9 cellular contexts compared by ENCODE assay signal in genomic region chr2:196259507-196260481, GRCh38.
A peak's percentile ranks its signal among the peaks of the same experiment; 100 is the strongest.
DNase-seq lines count a peak whose midpoint lies in the region; ATAC-seq, FAIRE-seq and TF ChIP-seq lines count a peak whose summit lies in the region.
"Had no signal": no experiment of that assay in that cellular context is flagged by ENCODE, and none has a peak within 500 bp of the region (broad histone marks: within the 10 kb centered on the region; RNA-seq: fewer than 3 reads in every experiment).

No MANE protein-coding gene starts in this region.

- 14% methylated on average over 7 of the region's 7 CpGs for WGBS in K562 (ENCODE audit: insufficient coverage, low coverage, missing lambda C conversion rate)
- WGBS in lower leg skin, 2 donors = 78% methylated on average over 7 of the region's 7 CpGs

- TF ChIP-seq POLR2A in K562 (conservative IDR thresholded peaks at IDR 0.05) (no peak), lower leg skin (IDR thresholded peaks at IDR 0.05) (no peak)

- no peaks in the 10 kb centered on the region for H3K9me1 ChIP-seq in K562 (ENCODE audit: control insufficient read depth, insufficient read depth, low read length)

- ATAC-seq in K562 (peak; percentile 80), omental fat pad (ENCODE audit: low FRiP score) (peak; percentile 41), HG02642 (IDR thresholded peaks at IDR 0.05; ENCODE audit: poor library complexity, unreplicated experiment) (no peak)

- POLR2A ChIA-PET in K562 (lab: Yijun Ruan, JAX) = interaction anchor here (0.6 to 1.5 kb wide), 6 partner anchors 8 to 705 kb away, joined by 3 to 7 read pairs (median 4); partner anchors contain the start of gene STK17B

- H3K36me3 ChIP-seq in SK-N-MC (ENCODE audit: insufficient read depth, low read length) = 0 out of 2 replicates have a peak, but pooled peaks cover 3% of the 10 kb centered on the region
- no peaks in the 10 kb centered on the region for H3K36me3 ChIP-seq in K562 (ENCODE audit: control insufficient read depth, insufficient read depth, low read length)

- DNase-seq in GM03348 (ENCODE audit: low spot score) = peak; percentile 28
- DNase-seq in SK-N-MC (ENCODE audit: low read depth, low spot score) = no peak
- DNase-seq in K562 (ENCODE audit: extremely low read depth in 1 of 4, low spot score in 3 of 4) = peak in 3 of 4 experiments; percentile 23 to 79 (median 51)
- DNase-seq in omental fat pad (ENCODE audit: low spot score) = no peak
- no peak for DNase-seq in occipital lobe (lab: John Stamatoyannopoulos, UW)
- DNase-seq in lower leg skin (ENCODE audit: low spot score in 2 of 2) = no peak
- DNase-seq in AG08396 (ENCODE audit: low spot score) = no peak

- peak overlapping the region; percentile 85 for H2AFZ ChIP-seq in K562 (ENCODE audit: low read depth, low read length)

- H3K27ac ChIP-seq in SK-N-MC = 0 out of 2 replicates have a peak overlapping the region, but pooled peaks have one; percentile 26
- peak overlapping the region; percentile 74 for H3K27ac ChIP-seq in K562 (ENCODE audit: extremely low read depth, low read depth, low read length)

- TF ChIP-seq CTCF in K562 (IDR thresholded peaks at IDR 0.05 in 2 of 3, conservative IDR thresholded peaks at IDR 0.05 in 1 of 3; ENCODE audit: insufficient read depth in 2 of 3, low read depth in 1 of 3, low read length in 3 of 3) (no peak), omental fat pad (IDR thresholded peaks at IDR 0.05) (no peak), lower leg skin (IDR thresholded peaks at IDR 0.05) (no peak)

- H3K4me1 ChIP-seq in K562 (replicated peaks in 1 of 2; ENCODE audit: control insufficient read depth in 2 of 2, insufficient read depth in 2 of 2, low read length in 2 of 2) = peaks cover 7 to 27% of the 10 kb centered on the region in 2 experiments; a peak in 4 of 5 replicates

- H3K4me3 ChIP-seq in SK-N-MC (no peak overlapping the region), K562 (peak overlapping the region; percentile 8; the same call in 1 of the 2 replicates), lower leg skin (ENCODE audit: low read depth, poor library complexity, severe bottlenecking) (no peak overlapping the region)

- H4K20me1 ChIP-seq in K562 (replicated peaks; ENCODE audit: control insufficient read depth, insufficient read depth, low read length) = no peaks in the 10 kb centered on the region

- FAIRE-seq in K562 (lab: Jason Lieb, UNC) = peak; percentile 75
- FAIRE-seq: frontal cortex had no signal

- peak overlapping the region; percentile 74 for H3K4me2 ChIP-seq in K562 (ENCODE audit: insufficient read depth, low read length)

- H3K9me3 ChIP-seq in SK-N-MC (ENCODE audit: low read depth, low read length) = no peaks in the 10 kb centered on the region
- no peaks in the 10 kb centered on the region for H3K9me3 ChIP-seq in K562 (replicated peaks; ENCODE audit: control insufficient read depth, insufficient read depth, low read depth, low read length)

- in situ Hi-C loops in K562 (cut with MboI) = no loop called here

- no peaks in the 10 kb centered on the region for H3K79me2 ChIP-seq in K562 (ENCODE audit: control insufficient read depth, insufficient read depth, low read length)

- H3K27me3 ChIP-seq in K562 (ENCODE audit: control insufficient read depth in 2 of 2, insufficient read depth in 2 of 2, low read length in 2 of 2) = no peaks in the 10 kb centered on the region

- intact Hi-C loops in K562 (cut with micrococcal nuclease) (no loop called here), lower leg skin (cut with DNase I; ENCODE audit: low total_unique reads) (no loop called here)

- BruUV-seq in K562 (replicated peaks; lab: Mats Ljungman, UMichigan) = TSS peak; percentile 78

- H3K9ac ChIP-seq in SK-N-MC (ENCODE audit: insufficient read length) (no peak overlapping the region), K562 (ENCODE audit: insufficient read depth in 1 of 2, low read depth in 2 of 2, low read length in 2 of 2) (peak overlapping the region in 1 of 2 experiments; percentile 53; a peak in 2 of 4 replicates)

- no peak for TF ChIP-seq RAD21 in K562 (CRISPR knock-in tag; conservative IDR thresholded peaks at IDR 0.05 in 1 of 2, IDR thresholded peaks at IDR 0.05 in 1 of 2)

- TF ChIP-seq EP300 in K562 (IDR thresholded peaks at IDR 0.05; ENCODE audit: low read length) = peak; percentile 59; the same call in 1 of the 2 replicates

- CTCF ChIA-PET in K562 (lab: Yijun Ruan, JAX; ENCODE audit: low intra/inter-chr PET ratio) = no interaction called here

TF ChIP-seq in K562, 482 proteins besides CTCF, POLR2A, EP300 and RAD21 (continues in another document):
- peak; percentile 66; the same call in 1 of the 2 replicates for TF ChIP-seq SMARCC2 (IDR thresholded peaks at IDR 0.05; ENCODE audit: low read depth)
- TF ChIP-seq, protein P1, sequence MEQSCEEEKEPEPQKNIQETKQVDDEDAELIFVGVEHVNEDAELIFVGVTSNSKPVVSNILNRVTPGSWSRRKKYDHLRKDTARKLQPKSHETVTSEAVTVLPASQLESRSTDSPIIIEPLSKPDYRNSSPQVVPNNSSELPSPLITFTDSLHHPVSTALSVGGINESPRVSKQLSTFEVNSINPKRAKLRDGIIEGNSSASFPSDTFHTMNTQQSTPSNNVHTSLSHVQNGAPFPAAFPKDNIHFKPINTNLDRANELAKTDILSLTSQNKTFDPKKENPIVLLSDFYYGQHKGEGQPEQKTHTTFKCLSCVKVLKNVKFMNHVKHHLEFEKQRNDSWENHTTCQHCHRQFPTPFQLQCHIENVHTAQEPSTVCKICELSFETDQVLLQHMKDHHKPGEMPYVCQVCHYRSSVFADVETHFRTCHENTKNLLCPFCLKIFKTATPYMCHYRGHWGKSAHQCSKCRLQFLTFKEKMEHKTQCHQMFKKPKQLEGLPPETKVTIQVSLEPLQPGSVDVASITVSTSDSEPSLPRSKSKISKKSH (CRISPR knock-in tag; IDR thresholded peaks at IDR 0.05) = no peak
- TF ChIP-seq USF2 (CRISPR knock-in tag; IDR thresholded peaks at IDR 0.05) = peak; percentile 38; the same call in 1 of the 2 replicates
- TF ChIP-seq NR3C1 (CRISPR knock-in tag; IDR thresholded peaks at IDR 0.05) = no peak
- no peak for TF ChIP-seq NCOA4 (IDR thresholded peaks at IDR 0.05; ENCODE audit: partially characterized antibody)
- TF ChIP-seq TGIF2 (CRISPR knock-in tag; IDR thresholded peaks at IDR 0.05) = no peak
- no peak for TF ChIP-seq ZBTB8A (IDR thresholded peaks at IDR 0.05; ENCODE audit: partially characterized antibody)
- TF ChIP-seq PHF21A (IDR thresholded peaks at IDR 0.05; ENCODE audit: borderline replicate concordance, low read depth) = no peak
- 0 out of 2 replicates have a peak, but pooled peaks have one; percentile 39 for TF ChIP-seq MTA3 (IDR thresholded peaks at IDR 0.05; ENCODE audit: borderline replicate concordance)
- no peak for TF ChIP-seq HMGXB4 (CRISPR knock-in tag; IDR thresholded peaks at IDR 0.05)
- TF ChIP-seq DIDO1 (tag; IDR thresholded peaks at IDR 0.05; ENCODE audit: low read depth) = no peak
- no peak for TF ChIP-seq STAG1 (CRISPR knock-in tag; IDR thresholded peaks at IDR 0.05; ENCODE audit: borderline replicate concordance)
- peak; percentile 47; the same call in 1 of the 2 replicates for TF ChIP-seq HDAC2 (IDR thresholded peaks at IDR 0.05)
- TF ChIP-seq PHB (CRISPR knock-in tag; IDR thresholded peaks at IDR 0.05) = no peak
- TF ChIP-seq, protein P2, sequence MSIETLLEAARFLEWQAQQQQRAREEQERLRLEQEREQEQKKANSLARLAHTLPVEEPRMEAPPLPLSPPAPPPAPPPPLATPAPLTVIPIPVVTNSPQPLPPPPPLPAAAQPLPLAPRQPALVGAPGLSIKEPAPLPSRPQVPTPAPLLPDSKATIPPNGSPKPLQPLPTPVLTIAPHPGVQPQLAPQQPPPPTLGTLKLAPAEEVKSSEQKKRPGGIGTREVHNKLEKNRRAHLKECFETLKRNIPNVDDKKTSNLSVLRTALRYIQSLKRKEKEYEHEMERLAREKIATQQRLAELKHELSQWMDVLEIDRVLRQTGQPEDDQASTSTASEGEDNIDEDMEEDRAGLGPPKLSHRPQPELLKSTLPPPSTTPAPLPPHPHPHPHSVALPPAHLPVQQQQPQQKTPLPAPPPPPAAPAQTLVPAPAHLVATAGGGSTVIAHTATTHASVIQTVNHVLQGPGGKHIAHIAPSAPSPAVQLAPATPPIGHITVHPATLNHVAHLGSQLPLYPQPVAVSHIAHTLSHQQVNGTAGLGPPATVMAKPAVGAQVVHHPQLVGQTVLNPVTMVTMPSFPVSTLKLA (conservative IDR thresholded peaks at IDR 0.05) = 0 out of 4 replicates have a peak, but pooled peaks of 1 of the 2 experiments have one; percentile 12
- no peak for TF ChIP-seq ATF1 (CRISPR knock-in tag; IDR thresholded peaks at IDR 0.05)
- TF ChIP-seq ATF1 (tag; IDR thresholded peaks at IDR 0.05) = peak; percentile 77
- peak; percentile 2; the same call in 1 of the 2 replicates for TF ChIP-seq NFE2 (IDR thresholded peaks at IDR 0.05; ENCODE audit: low read depth)

Comparison
In these comparisons a context has a peak if more than half of its experiments do, and no peak if none do; other contexts are left out.
1. DNase-seq: peak in GM03348 (single experiment) and K562 (3 of 4); none in SK-N-MC (single experiment), omental fat pad (single experiment), occipital lobe (single experiment), lower leg skin (0 of 2) and AG08396 (single experiment).